Comparison of ENCODE assay signal across 2 cellular contexts in genomic region chr19:18304194-18304495, GRCh38.
TF ChIP-seq lines count a peak whose summit lies in the region.

No MANE protein-coding gene starts in this region.

TF ChIP-seq in A549, 52 proteins besides CTCF, POLR2A, EP300 and RAD21 (continued from another document):
- TF ChIP-seq RCOR1 (IDR thresholded peaks at IDR 0.05; ENCODE audit: low read depth, low read length) (no peak), CHD2 (IDR thresholded peaks at IDR 0.05; ENCODE audit: low read length, partially characterized antibody) (no peak), JUNB (IDR thresholded peaks at IDR 0.05) (no peak), NFE2L2 (conservative IDR thresholded peaks at IDR 0.05; ENCODE audit: low read length) (no peak), EHMT2 (IDR thresholded peaks at IDR 0.05; ENCODE audit: low read depth) (no peak), HDAC2 (IDR thresholded peaks at IDR 0.05) (no peak), ELK1 (IDR thresholded peaks at IDR 0.05; ENCODE audit: low read depth, low read length) (no peak), SMC3 (IDR thresholded peaks at IDR 0.05) (no peak)

TF ChIP-seq in HEK293, 187 proteins besides CTCF, POLR2A, EP300 and RAD21 (continued from another document):
- TF ChIP-seq KLF17 (tag by site-specific recombination; IDR thresholded peaks at IDR 0.05) (no peak; the same call in 1 of the 2 replicates), ZNF560 (tag by site-specific recombination; IDR thresholded peaks at IDR 0.05; ENCODE audit: borderline replicate concordance) (no peak), REST (tag by site-specific recombination; IDR thresholded peaks at IDR 0.05) (no peak), SALL2 (tag by site-specific recombination; IDR thresholded peaks at IDR 0.05; ENCODE audit: borderline replicate concordance) (no peak), ZNF785 (tag by site-specific recombination; IDR thresholded peaks at IDR 0.05) (0 out of 2 replicates have a peak, but pooled peaks have one; percentile 43), SP3 (tag by site-specific recombination; IDR thresholded peaks at IDR 0.05) (peak; percentile 91; the same call in 1 of the 2 replicates), ZNF544 (tag by site-specific recombination; IDR thresholded peaks at IDR 0.05) (no peak), ZNF132 (tag by site-specific recombination; IDR thresholded peaks at IDR 0.05; ENCODE audit: borderline replicate concordance) (no peak)
